In the genomic region with DNA sequence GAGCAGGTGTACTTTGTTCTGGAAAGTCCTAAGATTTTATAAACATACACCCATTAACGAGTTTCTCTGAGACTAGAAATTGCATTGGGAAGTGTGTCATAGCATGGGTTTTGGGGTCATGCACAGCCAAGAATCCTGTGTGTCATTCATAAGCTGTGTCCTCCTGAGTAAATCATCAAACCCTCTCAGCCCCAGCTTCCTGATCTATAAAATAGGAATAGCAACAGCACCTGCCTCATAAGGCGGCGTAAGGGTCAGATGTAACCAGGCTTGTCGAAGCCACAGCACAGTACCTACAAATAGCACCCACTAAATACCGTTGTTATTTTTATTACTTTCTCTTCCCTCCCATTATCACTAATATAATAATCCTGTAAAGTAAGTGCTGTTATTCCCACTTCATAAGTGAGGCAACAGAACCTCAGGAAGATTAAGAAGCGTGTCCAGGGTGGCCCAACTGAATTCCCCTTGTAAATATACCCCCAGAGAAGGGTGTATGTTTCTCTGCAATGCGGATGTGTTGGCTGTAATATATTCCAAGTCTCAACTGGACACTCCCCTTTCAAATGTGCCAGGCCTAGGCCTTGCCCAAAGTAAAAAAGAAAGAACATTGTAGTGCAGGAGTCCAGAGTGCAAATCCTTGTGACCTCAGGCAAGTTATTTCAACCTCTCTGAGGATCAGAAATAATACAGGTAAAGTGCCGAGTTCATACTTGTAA, we compare ENCODE assay signal across 11 cellular contexts.
DNase-seq lines count a peak whose midpoint lies in the region; ATAC-seq and TF ChIP-seq lines count a peak whose summit lies in the region.
"Had no signal": no experiment of that assay in that cellular context is flagged by ENCODE, and none has a peak within 500 bp of the region (broad histone marks: within the 10 kb centered on the region; RNA-seq: fewer than 3 reads in every experiment).

No MANE protein-coding gene starts in this region.

- H3K4me3 ChIP-seq in hepatocyte, result no peak overlapping the region
- H3K4me3 ChIP-seq in stomach, result no peak overlapping the region

- no peak for TF ChIP-seq EP300 in stomach (IDR thresholded peaks at IDR 0.05)

- DNase-seq in hepatocyte (ENCODE audit: low spot score) (no peak), stomach (no peak), GOT3 (lab: John Stamatoyannopoulos, UW) (no peak), posterior vena cava (ENCODE audit: low spot score) (no peak), ecto neural progenitor cell (ENCODE audit: low spot score) (no peak)
- DNase-seq: activated T-cell treated with anti-CD3 and anti-CD28 coated beads, Interleukin-2, amount 50 U/mL, for 48 hours; COR-L47; NCI-H2227 treated with DMSO at 0.1 percent for 48 hours had no signal

- no peak for TF ChIP-seq POLR2A in stomach (IDR thresholded peaks at IDR 0.05)

- H3K27ac ChIP-seq in hepatocyte, result peak overlapping the region; percentile 31
- peak overlapping the region; percentile 37 to 89 (median 69) for H3K27ac ChIP-seq in stomach

- no peak overlapping the region for H2AFZ ChIP-seq in hepatocyte

- H3K27me3 ChIP-seq in hepatocyte, result no peaks in the 10 kb centered on the region
- no peaks in the 10 kb centered on the region for H3K27me3 ChIP-seq in stomach

- no peaks in the 10 kb centered on the region for H3K9me2 ChIP-seq in hepatocyte (replicated peaks; ENCODE audit: insufficient read depth)

- H3K4me1 ChIP-seq in hepatocyte (ENCODE audit: insufficient read depth), result peaks cover 25% of the 10 kb centered on the region
- H3K4me1 ChIP-seq in stomach, result peaks cover 46 to 97% (median 65%) of the 10 kb centered on the region in 4 donors

- WGBS in hepatocyte (ENCODE audit: low lambda C conversion rate, missing lambda C conversion rate), result 83% methylated on average over 8 of the region's 8 CpGs
- 62 to 72% (median 63%) methylated on average over 8 of the region's 8 CpGs for WGBS in stomach, 5 donors

- intact Hi-C loops in stomach (cut with DNase I; ENCODE audit: low total_unique reads), result no loop called here
- intact Hi-C loops in posterior vena cava (cut with DNase I), result loop anchor here (5.0 to 10.0 kb wide), 2 partner anchors 55 to 988 kb away; no protein-coding TSS in a partner anchor

- peak; percentile 57 for ATAC-seq in GM18907 (IDR thresholded peaks at IDR 0.05; ENCODE audit: unreplicated experiment)
- peak; percentile 66 for ATAC-seq in HG03571 (IDR thresholded peaks at IDR 0.05; ENCODE audit: unreplicated experiment)
- ATAC-seq: natural killer cell treated with Interleukin-12 subunit alpha and Interleukin-12 subunit beta and Interleukin-15 and Interleukin-18, amount 100 ng/mL, for 72 hours had no signal

- no peak for TF ChIP-seq CTCF in hepatocyte (IDR thresholded peaks at IDR 0.05; ENCODE audit: poor library complexity)
- TF ChIP-seq CTCF in stomach (IDR thresholded peaks at IDR 0.05), result no peak

- H3K79me2 ChIP-seq in hepatocyte, result peaks cover 5% of the 10 kb centered on the region

- no peaks in the 10 kb centered on the region for H4K20me1 ChIP-seq in hepatocyte (ENCODE audit: insufficient read depth, poor library complexity, severe bottlenecking)

- no peaks in the 10 kb centered on the region for H3K9me3 ChIP-seq in hepatocyte (ENCODE audit: low read depth)
- H3K9me3 ChIP-seq in stomach, result no peaks in the 10 kb centered on the region

- H3K36me3 ChIP-seq in hepatocyte (replicated peaks; ENCODE audit: insufficient read depth, low read depth), result no peaks in the 10 kb centered on the region
- peaks cover 0 to 27% (median 23%) of the 10 kb centered on the region in 4 donors for H3K36me3 ChIP-seq in stomach

- H3K4me2 ChIP-seq in hepatocyte, result no peak overlapping the region
